Comparison of ENCODE assay signal across 1 cellular context in the genomic region with DNA sequence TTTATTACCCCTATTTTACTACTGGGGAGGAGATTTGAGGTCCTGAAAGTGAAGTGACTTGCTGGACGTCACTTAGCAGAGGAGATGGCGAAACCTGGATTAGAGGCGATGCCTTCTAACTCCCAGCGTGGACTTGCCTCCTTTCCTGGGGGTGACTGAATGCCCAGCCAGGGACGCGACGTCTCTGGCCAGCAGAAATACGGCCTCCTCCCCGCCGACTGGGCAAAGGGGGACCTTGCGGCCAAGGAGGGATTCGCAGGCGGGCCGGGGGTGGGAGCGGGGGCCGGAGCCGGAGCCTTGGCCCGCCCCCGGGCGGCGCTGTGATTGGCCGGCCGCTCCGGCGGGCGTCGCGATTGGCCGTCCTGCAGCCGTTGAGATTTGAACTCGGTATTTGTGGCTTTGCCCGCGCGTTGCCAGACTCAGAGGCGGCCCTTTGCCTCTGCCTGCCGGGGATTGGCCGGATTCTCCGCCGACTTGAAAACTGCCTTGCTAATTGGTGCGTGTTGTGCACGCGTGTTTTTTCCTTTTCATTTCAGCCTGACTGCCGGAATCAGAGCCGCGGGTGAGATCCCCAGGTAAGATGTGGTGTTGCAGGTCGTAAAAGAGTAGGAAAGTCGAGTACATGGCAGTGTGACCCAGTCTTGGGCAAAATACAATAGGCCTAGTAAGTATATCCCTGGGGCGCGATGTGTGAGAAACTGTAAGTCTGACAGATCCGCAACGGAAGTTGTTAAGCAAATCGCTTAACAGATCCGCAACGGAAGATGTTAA.
TF ChIP-seq lines count a peak whose summit lies in the region.

A gene with protein sequence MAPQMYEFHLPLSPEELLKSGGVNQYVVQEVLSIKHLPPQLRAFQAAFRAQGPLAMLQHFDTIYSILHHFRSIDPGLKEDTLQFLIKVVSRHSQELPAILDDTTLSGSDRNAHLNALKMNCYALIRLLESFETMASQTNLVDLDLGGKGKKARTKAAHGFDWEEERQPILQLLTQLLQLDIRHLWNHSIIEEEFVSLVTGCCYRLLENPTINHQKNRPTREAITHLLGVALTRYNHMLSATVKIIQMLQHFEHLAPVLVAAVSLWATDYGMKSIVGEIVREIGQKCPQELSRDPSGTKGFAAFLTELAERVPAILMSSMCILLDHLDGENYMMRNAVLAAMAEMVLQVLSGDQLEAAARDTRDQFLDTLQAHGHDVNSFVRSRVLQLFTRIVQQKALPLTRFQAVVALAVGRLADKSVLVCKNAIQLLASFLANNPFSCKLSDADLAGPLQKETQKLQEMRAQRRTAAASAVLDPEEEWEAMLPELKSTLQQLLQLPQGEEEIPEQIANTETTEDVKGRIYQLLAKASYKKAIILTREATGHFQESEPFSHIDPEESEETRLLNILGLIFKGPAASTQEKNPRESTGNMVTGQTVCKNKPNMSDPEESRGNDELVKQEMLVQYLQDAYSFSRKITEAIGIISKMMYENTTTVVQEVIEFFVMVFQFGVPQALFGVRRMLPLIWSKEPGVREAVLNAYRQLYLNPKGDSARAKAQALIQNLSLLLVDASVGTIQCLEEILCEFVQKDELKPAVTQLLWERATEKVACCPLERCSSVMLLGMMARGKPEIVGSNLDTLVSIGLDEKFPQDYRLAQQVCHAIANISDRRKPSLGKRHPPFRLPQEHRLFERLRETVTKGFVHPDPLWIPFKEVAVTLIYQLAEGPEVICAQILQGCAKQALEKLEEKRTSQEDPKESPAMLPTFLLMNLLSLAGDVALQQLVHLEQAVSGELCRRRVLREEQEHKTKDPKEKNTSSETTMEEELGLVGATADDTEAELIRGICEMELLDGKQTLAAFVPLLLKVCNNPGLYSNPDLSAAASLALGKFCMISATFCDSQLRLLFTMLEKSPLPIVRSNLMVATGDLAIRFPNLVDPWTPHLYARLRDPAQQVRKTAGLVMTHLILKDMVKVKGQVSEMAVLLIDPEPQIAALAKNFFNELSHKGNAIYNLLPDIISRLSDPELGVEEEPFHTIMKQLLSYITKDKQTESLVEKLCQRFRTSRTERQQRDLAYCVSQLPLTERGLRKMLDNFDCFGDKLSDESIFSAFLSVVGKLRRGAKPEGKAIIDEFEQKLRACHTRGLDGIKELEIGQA (N-terminal part only) (plus strand): TSS at position 523 of the 771 bp plus-strand sequence. CDS start 997 bp downstream, outside the sequence.

TF ChIP-seq in K562, 482 proteins besides CTCF, POLR2A, EP300 and RAD21 (continued from another document and continues in another):
- TF ChIP-seq, protein P1, sequence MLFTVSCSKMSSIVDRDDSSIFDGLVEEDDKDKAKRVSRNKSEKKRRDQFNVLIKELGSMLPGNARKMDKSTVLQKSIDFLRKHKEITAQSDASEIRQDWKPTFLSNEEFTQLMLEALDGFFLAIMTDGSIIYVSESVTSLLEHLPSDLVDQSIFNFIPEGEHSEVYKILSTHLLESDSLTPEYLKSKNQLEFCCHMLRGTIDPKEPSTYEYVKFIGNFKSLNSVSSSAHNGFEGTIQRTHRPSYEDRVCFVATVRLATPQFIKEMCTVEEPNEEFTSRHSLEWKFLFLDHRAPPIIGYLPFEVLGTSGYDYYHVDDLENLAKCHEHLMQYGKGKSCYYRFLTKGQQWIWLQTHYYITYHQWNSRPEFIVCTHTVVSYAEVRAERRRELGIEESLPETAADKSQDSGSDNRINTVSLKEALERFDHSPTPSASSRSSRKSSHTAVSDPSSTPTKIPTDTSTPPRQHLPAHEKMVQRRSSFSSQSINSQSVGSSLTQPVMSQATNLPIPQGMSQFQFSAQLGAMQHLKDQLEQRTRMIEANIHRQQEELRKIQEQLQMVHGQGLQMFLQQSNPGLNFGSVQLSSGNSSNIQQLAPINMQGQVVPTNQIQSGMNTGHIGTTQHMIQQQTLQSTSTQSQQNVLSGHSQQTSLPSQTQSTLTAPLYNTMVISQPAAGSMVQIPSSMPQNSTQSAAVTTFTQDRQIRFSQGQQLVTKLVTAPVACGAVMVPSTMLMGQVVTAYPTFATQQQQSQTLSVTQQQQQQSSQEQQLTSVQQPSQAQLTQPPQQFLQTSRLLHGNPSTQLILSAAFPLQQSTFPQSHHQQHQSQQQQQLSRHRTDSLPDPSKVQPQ (CRISPR knock-in tag; IDR thresholded peaks at IDR 0.05; ENCODE audit: borderline replicate concordance), result no peak
- TF ChIP-seq, protein P2, sequence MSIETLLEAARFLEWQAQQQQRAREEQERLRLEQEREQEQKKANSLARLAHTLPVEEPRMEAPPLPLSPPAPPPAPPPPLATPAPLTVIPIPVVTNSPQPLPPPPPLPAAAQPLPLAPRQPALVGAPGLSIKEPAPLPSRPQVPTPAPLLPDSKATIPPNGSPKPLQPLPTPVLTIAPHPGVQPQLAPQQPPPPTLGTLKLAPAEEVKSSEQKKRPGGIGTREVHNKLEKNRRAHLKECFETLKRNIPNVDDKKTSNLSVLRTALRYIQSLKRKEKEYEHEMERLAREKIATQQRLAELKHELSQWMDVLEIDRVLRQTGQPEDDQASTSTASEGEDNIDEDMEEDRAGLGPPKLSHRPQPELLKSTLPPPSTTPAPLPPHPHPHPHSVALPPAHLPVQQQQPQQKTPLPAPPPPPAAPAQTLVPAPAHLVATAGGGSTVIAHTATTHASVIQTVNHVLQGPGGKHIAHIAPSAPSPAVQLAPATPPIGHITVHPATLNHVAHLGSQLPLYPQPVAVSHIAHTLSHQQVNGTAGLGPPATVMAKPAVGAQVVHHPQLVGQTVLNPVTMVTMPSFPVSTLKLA (conservative IDR thresholded peaks at IDR 0.05), result peak; percentile 66 to 89; a peak in 3 of 4 replicates
- TF ChIP-seq TARDBP (IDR thresholded peaks at IDR 0.05) (no peak), SP2 (IDR thresholded peaks at IDR 0.05; ENCODE audit: extremely low read depth, low read depth, low read length, poor library complexity, severe bottlenecking) (peak; percentile 30), SMAD4 (CRISPR knock-in tag; conservative IDR thresholded peaks at IDR 0.05) (no peak; the same call in 1 of the 2 replicates), SREBF2 (CRISPR knock-in tag; IDR thresholded peaks at IDR 0.05) (no peak), GABPA (tag; conservative IDR thresholded peaks at IDR 0.05; ENCODE audit: low read depth) (peak; percentile 91), KDM2B (CRISPR knock-in tag; IDR thresholded peaks at IDR 0.05) (no peak), POLR2B (IDR thresholded peaks at IDR 0.05; ENCODE audit: low read depth, partially characterized antibody) (peak; percentile 49), MEF2D (tag; conservative IDR thresholded peaks at IDR 0.05; ENCODE audit: low read depth) (no peak), TEAD4 (IDR thresholded peaks at IDR 0.05; ENCODE audit: low read length) (peak; percentile 35; the same call in 1 of the 2 replicates), TEAD4 (CRISPR knock-in tag; IDR thresholded peaks at IDR 0.05; ENCODE audit: borderline replicate concordance) (no peak), GTF2A2 (tag; IDR thresholded peaks at IDR 0.05) (no peak), MTA3 (IDR thresholded peaks at IDR 0.05; ENCODE audit: borderline replicate concordance) (no peak), HDAC1 (IDR thresholded peaks at IDR 0.05) (peak in 1 of 2 experiments; percentile 73; a peak in 2 of 4 replicates), POLR2G (IDR thresholded peaks at IDR 0.05; ENCODE audit: low read depth, low read length) (peak; percentile 88), POU5F1 (IDR thresholded peaks at IDR 0.05; ENCODE audit: borderline replicate concordance, low read depth, low read length, partially characterized antibody) (no peak), NR2F6 (CRISPR knock-in tag; IDR thresholded peaks at IDR 0.05) (no peak), MBD2 (IDR thresholded peaks at IDR 0.05; ENCODE audit: borderline replicate concordance, low read depth) (peak; percentile 37; the same call in 1 of the 2 replicates), CREM (IDR thresholded peaks at IDR 0.05; ENCODE audit: low read depth) (peak; percentile 3; the same call in 1 of the 2 replicates), CEBPB (tag; IDR thresholded peaks at IDR 0.05) (peak; percentile 34; the same call in 1 of the 2 replicates)
- TF ChIP-seq, protein P3, sequence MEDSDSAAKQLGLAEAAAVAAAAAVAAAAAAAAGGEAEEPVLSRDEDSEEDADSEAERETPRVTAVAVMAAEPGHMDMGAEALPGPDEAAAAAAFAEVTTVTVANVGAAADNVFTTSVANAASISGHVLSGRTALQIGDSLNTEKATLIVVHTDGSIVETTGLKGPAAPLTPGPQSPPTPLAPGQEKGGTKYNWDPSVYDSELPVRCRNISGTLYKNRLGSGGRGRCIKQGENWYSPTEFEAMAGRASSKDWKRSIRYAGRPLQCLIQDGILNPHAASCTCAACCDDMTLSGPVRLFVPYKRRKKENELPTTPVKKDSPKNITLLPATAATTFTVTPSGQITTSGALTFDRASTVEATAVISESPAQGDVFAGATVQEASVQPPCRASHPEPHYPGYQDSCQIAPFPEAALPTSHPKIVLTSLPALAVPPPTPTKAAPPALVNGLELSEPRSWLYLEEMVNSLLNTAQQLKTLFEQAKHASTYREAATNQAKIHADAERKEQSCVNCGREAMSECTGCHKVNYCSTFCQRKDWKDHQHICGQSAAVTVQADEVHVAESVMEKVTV (CRISPR knock-in tag; IDR thresholded peaks at IDR 0.05), result no peak
- TF ChIP-seq, protein P4, sequence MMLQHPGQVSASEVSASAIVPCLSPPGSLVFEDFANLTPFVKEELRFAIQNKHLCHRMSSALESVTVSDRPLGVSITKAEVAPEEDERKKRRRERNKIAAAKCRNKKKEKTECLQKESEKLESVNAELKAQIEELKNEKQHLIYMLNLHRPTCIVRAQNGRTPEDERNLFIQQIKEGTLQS (IDR thresholded peaks at IDR 0.05), result no peak
- TF ChIP-seq, protein P4 (CRISPR knock-in tag; conservative IDR thresholded peaks at IDR 0.05), result 0 out of 2 replicates have a peak, but pooled peaks have one; percentile 40
- TF ChIP-seq, protein P5, sequence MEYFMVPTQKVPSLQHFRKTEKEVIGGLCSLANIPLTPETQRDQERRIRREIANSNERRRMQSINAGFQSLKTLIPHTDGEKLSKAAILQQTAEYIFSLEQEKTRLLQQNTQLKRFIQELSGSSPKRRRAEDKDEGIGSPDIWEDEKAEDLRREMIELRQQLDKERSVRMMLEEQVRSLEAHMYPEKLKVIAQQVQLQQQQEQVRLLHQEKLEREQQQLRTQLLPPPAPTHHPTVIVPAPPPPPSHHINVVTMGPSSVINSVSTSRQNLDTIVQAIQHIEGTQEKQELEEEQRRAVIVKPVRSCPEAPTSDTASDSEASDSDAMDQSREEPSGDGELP (CRISPR knock-in tag; IDR thresholded peaks at IDR 0.05; ENCODE audit: borderline replicate concordance), result 0 out of 2 replicates have a peak, but pooled peaks have one; percentile 39
- TF ChIP-seq, protein P6, sequence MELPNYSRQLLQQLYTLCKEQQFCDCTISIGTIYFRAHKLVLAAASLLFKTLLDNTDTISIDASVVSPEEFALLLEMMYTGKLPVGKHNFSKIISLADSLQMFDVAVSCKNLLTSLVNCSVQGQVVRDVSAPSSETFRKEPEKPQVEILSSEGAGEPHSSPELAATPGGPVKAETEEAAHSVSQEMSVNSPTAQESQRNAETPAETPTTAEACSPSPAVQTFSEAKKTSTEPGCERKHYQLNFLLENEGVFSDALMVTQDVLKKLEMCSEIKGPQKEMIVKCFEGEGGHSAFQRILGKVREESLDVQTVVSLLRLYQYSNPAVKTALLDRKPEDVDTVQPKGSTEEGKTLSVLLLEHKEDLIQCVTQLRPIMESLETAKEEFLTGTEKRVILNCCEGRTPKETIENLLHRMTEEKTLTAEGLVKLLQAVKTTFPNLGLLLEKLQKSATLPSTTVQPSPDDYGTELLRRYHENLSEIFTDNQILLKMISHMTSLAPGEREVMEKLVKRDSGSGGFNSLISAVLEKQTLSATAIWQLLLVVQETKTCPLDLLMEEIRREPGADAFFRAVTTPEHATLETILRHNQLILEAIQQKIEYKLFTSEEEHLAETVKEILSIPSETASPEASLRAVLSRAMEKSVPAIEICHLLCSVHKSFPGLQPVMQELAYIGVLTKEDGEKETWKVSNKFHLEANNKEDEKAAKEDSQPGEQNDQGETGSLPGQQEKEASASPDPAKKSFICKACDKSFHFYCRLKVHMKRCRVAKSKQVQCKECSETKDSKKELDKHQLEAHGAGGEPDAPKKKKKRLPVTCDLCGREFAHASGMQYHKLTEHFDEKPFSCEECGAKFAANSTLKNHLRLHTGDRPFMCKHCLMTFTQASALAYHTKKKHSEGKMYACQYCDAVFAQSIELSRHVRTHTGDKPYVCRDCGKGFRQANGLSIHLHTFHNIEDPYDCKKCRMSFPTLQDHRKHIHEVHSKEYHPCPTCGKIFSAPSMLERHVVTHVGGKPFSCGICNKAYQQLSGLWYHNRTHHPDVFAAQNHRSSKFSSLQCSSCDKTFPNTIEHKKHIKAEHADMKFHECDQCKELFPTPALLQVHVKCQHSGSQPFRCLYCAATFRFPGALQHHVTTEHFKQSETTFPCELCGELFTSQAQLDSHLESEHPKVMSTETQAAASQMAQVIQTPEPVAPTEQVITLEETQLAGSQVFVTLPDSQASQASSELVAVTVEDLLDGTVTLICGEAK (IDR thresholded peaks at IDR 0.05), result no peak
- TF ChIP-seq, protein P6 (CRISPR knock-in tag; IDR thresholded peaks at IDR 0.05), result no peak
